ENCODE assay signal across 8 cellular contexts in the genomic region with DNA sequence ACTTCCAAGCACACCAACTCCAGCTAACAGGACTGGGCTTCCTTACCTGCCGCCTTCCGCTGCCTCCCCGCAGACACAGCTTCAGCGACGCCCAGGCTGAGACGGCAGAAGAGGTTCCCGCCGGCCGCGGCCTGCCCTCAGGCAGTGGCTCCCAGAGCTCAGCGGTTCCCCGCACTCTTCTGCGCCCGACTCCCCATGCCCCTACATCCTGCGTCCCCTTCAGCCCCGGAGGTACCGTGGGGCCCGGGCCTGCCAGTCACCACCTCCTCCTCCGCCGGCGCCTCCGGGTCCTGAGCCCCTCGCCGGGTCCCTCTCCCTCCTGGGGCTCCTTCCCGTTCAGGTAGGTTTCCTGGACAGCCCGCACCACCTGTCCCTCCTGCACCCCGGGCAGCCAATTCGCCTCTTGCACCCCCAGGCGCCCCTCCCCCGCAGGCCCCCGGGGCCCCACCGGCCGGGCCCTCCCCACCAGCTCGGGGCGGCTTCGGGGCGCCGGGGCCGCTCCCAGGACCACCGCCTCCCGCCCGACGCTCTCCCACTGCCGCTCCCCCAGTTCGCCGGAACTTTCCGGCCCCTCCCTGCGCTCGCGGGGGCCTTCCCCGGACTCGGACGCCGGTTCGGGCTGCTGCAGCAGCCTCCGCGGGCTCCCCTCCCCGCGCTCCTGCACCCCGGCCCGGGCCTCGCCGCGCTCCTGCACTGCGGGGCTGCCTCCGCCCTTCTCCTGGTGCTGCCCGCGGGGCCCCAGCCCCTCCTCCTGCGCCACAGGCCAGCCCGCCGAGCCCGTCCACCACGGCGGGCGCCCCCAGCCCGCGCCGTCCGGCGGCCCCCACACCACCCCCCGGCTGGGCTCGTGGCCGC. TPM values are rescaled to one million over a fixed set of nuclear protein-coding genes. Genes with fewer than 3 reads are reported as not detected.
A peak's percentile ranks its signal among the peaks of the same experiment; 100 is the strongest.
DNase-seq lines count a peak whose midpoint lies in the region; ATAC-seq, FAIRE-seq and TF ChIP-seq lines count a peak whose summit lies in the region.

A gene (minus strand): TSS at position 113 of the 855 bp plus-strand sequence. CDS start 19,963 bp downstream, outside the sequence.

- peaks cover 6% of the 10 kb centered on the region for H4K20me1 ChIP-seq in osteoblast (ENCODE audit: insufficient read depth, low read length)

- peak within 1 kb of the TSS; percentile 71 for H3K4me3 ChIP-seq in osteoblast (ENCODE audit: insufficient read depth, low read length)

- H3K36me3 ChIP-seq in osteoblast (ENCODE audit: insufficient read depth, low read length), result no peaks in the 10 kb centered on the region

- H3K9me3 ChIP-seq in osteoblast (ENCODE audit: low read depth, low read length), result no peaks in the 10 kb centered on the region

- DNase-seq in ELR (ENCODE audit: low read depth) (peak; percentile 48), H54 (ENCODE audit: insufficient read length, low spot score) (peak; percentile 55), NCI-H1092 treated with DMSO at 0.1 percent for 48 hours (lab: John Stamatoyannopoulos, UW) (peak; percentile 24), foreskin keratinocyte (peak in 1 of 2 donors; percentile 10), osteoblast (ENCODE audit: insufficient read length, low spot score, missing footprints) (peak; percentile 97), HuH-7.5 (ENCODE audit: low spot score) (no peak), SK-N-DZ (ENCODE audit: low spot score) (no peak)
- DNase-seq in activated T-helper 9 cell treated with anti-CD3 and anti-CD28 coated beads, Interleukin-2, amount 50 U/mL, for 16 hours (ENCODE audit: low read depth), result peak; percentile 19

- TF ChIP-seq POLR2A in H54 (IDR thresholded peaks at IDR 0.05; ENCODE audit: low read depth, low read length), result no peak

- peaks cover 42% of the 10 kb centered on the region for H3K79me2 ChIP-seq in osteoblast (ENCODE audit: insufficient read depth, low read length)

- peak; percentile 10 for ATAC-seq in foreskin keratinocyte

- H3K27me3 ChIP-seq in foreskin keratinocyte (no peaks in the 10 kb centered on the region), osteoblast (ENCODE audit: insufficient read depth, low read length) (no peaks in the 10 kb centered on the region)

- no peak within 1 kb of the TSS for H3K27ac ChIP-seq in foreskin keratinocyte
- H3K27ac ChIP-seq in osteoblast (ENCODE audit: low read depth, low read length), result peak within 1 kb of the TSS; percentile 29

- H2AFZ ChIP-seq in osteoblast (ENCODE audit: low read length), result peak within 1 kb of the TSS; percentile 67

- no peak for FAIRE-seq in H54 (lab: Jason Lieb, UNC)

- TF ChIP-seq CTCF in foreskin keratinocyte (conservative IDR thresholded peaks at IDR 0.05) (no peak), osteoblast (IDR thresholded peaks at IDR 0.05; ENCODE audit: extremely low read depth, low read depth, low read length) (no peak)

- peak within 1 kb of the TSS; percentile 96 for H3K4me2 ChIP-seq in osteoblast (ENCODE audit: insufficient read depth, low read length)

- H3K4me1 ChIP-seq in foreskin keratinocyte (peaks cover 13% of the 10 kb centered on the region), osteoblast (ENCODE audit: insufficient read depth, low read length) (peaks cover 26% of the 10 kb centered on the region)

RNA-seq across cellular contexts. Expression of the gene that starts here (rescaled TPM):
- total RNA-seq in foreskin keratinocyte (26.7 and 29.8 TPM in 2 replicates), osteoblast (10.6 and 11.6 TPM in 2 replicates)
- 28.1 and 30.7 TPM in 2 replicates for polyA plus RNA-seq in foreskin keratinocyte
- polyA plus RNA-seq in SK-N-DZ (2014; cell fraction: cytosol; rRNA removed), result 9.0 and 13.8 TPM in 2 replicates
- polyA plus RNA-seq in SK-N-DZ (2014; cell fraction: nucleus; rRNA removed), result 39.4 and 56.8 TPM in 2 replicates

Comparison
In these comparisons a context has a peak if more than half of its experiments do, and no peak if none do; other contexts are left out.
1. DNase-seq: peak in ELR (single experiment), H54 (single experiment), NCI-H1092 treated with DMSO at 0.1 percent for 48 hours (single experiment), activated T-helper 9 cell treated with anti-CD3 and anti-CD28 coated beads, Interleukin-2, amount 50 U/mL, for 16 hours (single experiment) and osteoblast (single experiment); none in HuH-7.5 (single experiment) and SK-N-DZ (single experiment).